ENCODE assay signal across 13 cellular contexts in genomic region chr14:22547948-22548750, GRCh38. TPM values are rescaled to one million over a fixed set of nuclear protein-coding genes. Genes with fewer than 3 reads are reported as not detected.
DNase-seq lines count a peak whose midpoint lies in the region; ATAC-seq and TF ChIP-seq lines count a peak whose summit lies in the region.
"Had no signal": no experiment of that assay in that cellular context is flagged by ENCODE, and none has a peak within 500 bp of the region (broad histone marks: within the 10 kb centered on the region; RNA-seq: fewer than 3 reads in every experiment).

No MANE protein-coding gene starts in this region.

- ATAC-seq in T-cell (replicated peaks in 1 of 4) = no peak
- ATAC-seq: left lung, SK-N-SH treated with all-trans-retinoic acid at 6 μM for 48 hours had no signal

- H3K4me3 Mint-ChIP-seq in T-cell (peak overlapping the region; percentile 72 to 86 (median 77)), mesothelial cell of epicardium (no peak overlapping the region)

- peaks cover 40 to 49% of the 10 kb centered on the region in 2 donors for H3K4me1 ChIP-seq in duodenal mucosa (ENCODE audit: control insufficient read depth in 1 of 2, insufficient read depth in 2 of 2, low read length in 2 of 2)
- H3K4me1 ChIP-seq in trophoblast cell (ENCODE audit: control insufficient read depth in 1 of 2, insufficient read depth in 2 of 2, low read length in 2 of 2) = peaks cover 15 to 17% of the 10 kb centered on the region in 2 experiments

- peak overlapping the region; percentile 98 to 99 for H3K27ac Mint-ChIP-seq in T-cell
- no peak overlapping the region for H3K27ac Mint-ChIP-seq in mesothelial cell of epicardium

- H3K18ac ChIP-seq in trophoblast cell (ENCODE audit: low read length) = no peak overlapping the region

- H3K14ac ChIP-seq in trophoblast cell (ENCODE audit: low read length) = no peak overlapping the region

- no peak overlapping the region for H2BK120ac ChIP-seq in trophoblast cell (ENCODE audit: insufficient read depth, low read length, poor library complexity)

- H3K36me3 ChIP-seq in duodenal mucosa (ENCODE audit: control insufficient read depth in 1 of 2, insufficient read depth in 2 of 2, low read length in 2 of 2) (no peaks in the 10 kb centered on the region), trophoblast cell (ENCODE audit: control insufficient read depth in 1 of 2, insufficient read depth in 2 of 2, low read length in 2 of 2) (no peaks in the 10 kb centered on the region)
- H3K36me3 ChIP-seq: left lung had no signal

- no peak overlapping the region for H2BK5ac ChIP-seq in trophoblast cell (ENCODE audit: low read depth, low read length, poor library complexity)

- peaks cover 88% of the 10 kb centered on the region for H3K36me3 Mint-ChIP-seq in T-cell
- H3K36me3 Mint-ChIP-seq in mesothelial cell of epicardium = no peaks in the 10 kb centered on the region

- H3K79me1 ChIP-seq in trophoblast cell (ENCODE audit: low read length) = no peaks in the 10 kb centered on the region

- POLR2A ChIA-PET in T-cell (lab: Charles Lee) = interaction anchor here (0.5 to 1.7 kb wide), 7 partner anchors 10 to 824 kb away, joined by 3 to 11 read pairs (median 4); no protein-coding TSS in a partner anchor

- H3K9ac ChIP-seq in duodenal mucosa (ENCODE audit: low read depth in 1 of 2, low read length in 2 of 2) = peak overlapping the region; percentile 5 to 13
- no peak overlapping the region for H3K9ac ChIP-seq in trophoblast cell (ENCODE audit: low read length)

- peak overlapping the region; percentile 53 for H2AK5ac ChIP-seq in trophoblast cell (ENCODE audit: low read length)

- H3K4me2 ChIP-seq in trophoblast cell (ENCODE audit: low read length) = no peak overlapping the region

- H3K4ac ChIP-seq in trophoblast cell (ENCODE audit: low read depth, low read length) = no peak overlapping the region

- no peak overlapping the region for H4K12ac ChIP-seq in trophoblast cell (ENCODE audit: low read depth, low read length)

- no peak overlapping the region for H3K4me3 ChIP-seq in duodenal mucosa (ENCODE audit: low read depth in 1 of 2, low read length in 2 of 2)
- H3K4me3 ChIP-seq in trophoblast cell (ENCODE audit: low read depth, low read length) = no peak overlapping the region
- H3K4me3 ChIP-seq: left lung had no signal

- no peak overlapping the region for H3K23ac ChIP-seq in trophoblast cell (ENCODE audit: low read length)

- H3K9me3 ChIP-seq in duodenal mucosa (ENCODE audit: control insufficient read depth in 1 of 2, low read length in 2 of 2) (no peaks in the 10 kb centered on the region), trophoblast cell (ENCODE audit: insufficient read depth, low read depth, low read length) (no peaks in the 10 kb centered on the region)
- H3K9me3 ChIP-seq: left lung had no signal

- TF ChIP-seq CTCF in mesothelial cell of epicardium (IDR thresholded peaks at IDR 0.05; ENCODE audit: unreplicated experiment) = no peak

- H3K79me2 ChIP-seq in trophoblast cell (ENCODE audit: control insufficient read depth, insufficient read depth, low read length, poor library complexity) = no peaks in the 10 kb centered on the region

- no peaks in the 10 kb centered on the region for H3K27me3 Mint-ChIP-seq in T-cell
- peaks cover 89% of the 10 kb centered on the region for H3K27me3 Mint-ChIP-seq in mesothelial cell of epicardium (ENCODE audit: low read depth)

- H3K27ac ChIP-seq in duodenal mucosa (ENCODE audit: low read depth, low read length) (no peak overlapping the region), trophoblast cell (ENCODE audit: low read depth, low read length) (no peak overlapping the region)
- H3K27ac ChIP-seq: left lung had no signal

- no peak overlapping the region for H4K8ac ChIP-seq in trophoblast cell (ENCODE audit: low read depth, low read length)

- no peak overlapping the region for H4K91ac ChIP-seq in trophoblast cell (ENCODE audit: low read depth, low read length)

- H3K27me3 ChIP-seq in duodenal mucosa (ENCODE audit: control insufficient read depth in 1 of 2, insufficient read depth in 2 of 2, low read length in 2 of 2) = no peaks in the 10 kb centered on the region
- no peaks in the 10 kb centered on the region for H3K27me3 ChIP-seq in trophoblast cell (ENCODE audit: insufficient read depth, low read length)
- H3K27me3 ChIP-seq: left lung had no signal

- DNase-seq in DMS 273 treated with DMSO at 0.1 percent for 48 hours (lab: John Stamatoyannopoulos, UW) (peak; percentile 43), T-cell (no peak), trophoblast cell (no peak), mesothelial cell of epicardium (ENCODE audit: low spot score in 2 of 2, unreplicated experiment in 2 of 2) (no peak), NCI-H1417 (lab: John Stamatoyannopoulos, UW) (no peak), cerebellar nuclear complex (lab: John Stamatoyannopoulos, UW) (no peak)
- no peak for DNase-seq in effector CD4-positive, alpha-beta T cell
- DNase-seq: central memory CD4-positive, alpha-beta T cell; DMS53; left lung; NCI-H526 treated with DMSO at 0.1 percent for 48 hours had no signal

- H3K9me3 Mint-ChIP-seq in T-cell = no peaks in the 10 kb centered on the region
- no peaks in the 10 kb centered on the region for H3K9me3 Mint-ChIP-seq in mesothelial cell of epicardium

- WGBS in trophoblast cell (ENCODE audit: extremely low coverage, insufficient coverage, insufficient read length) = no CpG with 5 or more reads among the region's 8 CpGs

- no peak overlapping the region for H2AFZ ChIP-seq in trophoblast cell (ENCODE audit: insufficient read depth, low read length, poor library complexity)

- H3K4me1 Mint-ChIP-seq in T-cell (peaks cover 97 to 100% (median 98%) of the 10 kb centered on the region in 3 donors), mesothelial cell of epicardium (peaks cover 20% of the 10 kb centered on the region)

- CTCF ChIA-PET in T-cell (lab: Charles Lee) = interaction anchor here in 1 of 2 donors (0.8 to 2.9 kb wide), 6 partner anchors 8 to 347 kb away, joined by 3 to 12 read pairs (median 6); no protein-coding TSS in a partner anchor

- no peak overlapping the region for H2BK12ac ChIP-seq in trophoblast cell (ENCODE audit: low read length)

RNA-seq across cellular contexts. Expression of gene DAD1, which starts 40.9 kb away (rescaled TPM):
- total RNA-seq in T-cell (100 to 1,000 TPM in 4 of 5 donors, 10 to 100 TPM in 1; 80.9 to 127 (median 113) TPM), mesothelial cell of epicardium (140 to 141 TPM (median 141 TPM) in 3 replicates)
- polyA plus RNA-seq in trophoblast cell (2013) = 275 and 278 TPM in 2 replicates

RNA-seq across cellular contexts. Expression of gene ABHD4, which starts 50.0 kb away (rescaled TPM):
- total RNA-seq in T-cell = 10 to 100 TPM; 10.1 to 20.9 (median 17.3) TPM
- 38.2 and 41.0 TPM in 2 replicates for polyA plus RNA-seq in trophoblast cell (2013)
- 28.2 to 29.3 TPM (median 28.4 TPM) in 3 replicates for total RNA-seq in mesothelial cell of epicardium
